ENCODE assay signal across 8 cellular contexts in genomic region chr3:30319713-30320112, GRCh38.
DNase-seq lines count a peak whose midpoint lies in the region; ATAC-seq and TF ChIP-seq lines count a peak whose summit lies in the region.

No MANE protein-coding gene starts in this region.

- H3K4me1 ChIP-seq in CD8-positive, alpha-beta memory T cell (ENCODE audit: insufficient read depth, low read length): peaks cover 8% of the 10 kb centered on the region
- H3K4me1 ChIP-seq in endodermal cell (ENCODE audit: control insufficient read depth, insufficient read depth, low read length): peaks cover 11% of the 10 kb centered on the region

- no peak overlapping the region for H3K27ac ChIP-seq in CD8-positive, alpha-beta memory T cell (ENCODE audit: low read depth, low read length)
- H3K27ac ChIP-seq in endodermal cell (ENCODE audit: low read depth, low read length): no peak overlapping the region

- H3K9me3 Mint-ChIP-seq in CD8-positive, alpha-beta memory T cell: peaks cover 0 to 4% (median 0%) of the 10 kb centered on the region in 5 donors
- H3K9me3 Mint-ChIP-seq in WTC11 (peaks cover 24% of the 10 kb centered on the region), endodermal cell (peaks cover 11% of the 10 kb centered on the region), natural killer cell (no peaks in the 10 kb centered on the region)

- H3K4me3 Mint-ChIP-seq in CD8-positive, alpha-beta memory T cell: no peak overlapping the region
- H3K4me3 Mint-ChIP-seq in WTC11 (no peak overlapping the region), endodermal cell (no peak overlapping the region), natural killer cell (no peak overlapping the region)

- H3K4me3 ChIP-seq in CD8-positive, alpha-beta memory T cell (ENCODE audit: low read length): no peak overlapping the region
- H3K4me3 ChIP-seq in endodermal cell (ENCODE audit: low read length): no peak overlapping the region

- H3K36me3 ChIP-seq in CD8-positive, alpha-beta memory T cell (ENCODE audit: insufficient read depth, low read length): no peaks in the 10 kb centered on the region
- H3K36me3 ChIP-seq in endodermal cell (ENCODE audit: control insufficient read depth, insufficient read depth, low read length): no peaks in the 10 kb centered on the region

- TF ChIP-seq CTCF in WTC11 (IDR thresholded peaks at IDR 0.05) (no peak; the same call in 1 of the 2 replicates), endodermal cell (conservative IDR thresholded peaks at IDR 0.05) (peak; percentile 72), natural killer cell (IDR thresholded peaks at IDR 0.05) (peak; percentile 61)

- H3K36me3 Mint-ChIP-seq in CD8-positive, alpha-beta memory T cell: peaks cover 0 to 15% (median 0%) of the 10 kb centered on the region in 3 donors
- H3K36me3 Mint-ChIP-seq in WTC11 (peaks cover 8% of the 10 kb centered on the region), endodermal cell (ENCODE audit: low read depth) (no peaks in the 10 kb centered on the region), natural killer cell (no peaks in the 10 kb centered on the region)

- H3K4me1 Mint-ChIP-seq in CD8-positive, alpha-beta memory T cell: peaks cover 4 to 13% (median 5%) of the 10 kb centered on the region in 3 donors
- H3K4me1 Mint-ChIP-seq in WTC11 (no peaks in the 10 kb centered on the region), endodermal cell (peaks cover 8% of the 10 kb centered on the region), natural killer cell (peaks cover 10 to 12% of the 10 kb centered on the region in 2 donors)

- H3K27me3 ChIP-seq in CD8-positive, alpha-beta memory T cell (ENCODE audit: insufficient read depth, low read length, poor library complexity, severe bottlenecking): no peaks in the 10 kb centered on the region
- H3K27me3 ChIP-seq in endodermal cell (ENCODE audit: control insufficient read depth, insufficient read depth, low read length, poor library complexity, severe bottlenecking): no peaks in the 10 kb centered on the region

- H3K27ac Mint-ChIP-seq in CD8-positive, alpha-beta memory T cell: no peak overlapping the region
- H3K27ac Mint-ChIP-seq in WTC11 (no peak overlapping the region), endodermal cell (no peak overlapping the region), natural killer cell (no peak overlapping the region)

- POLR2A ChIA-PET in CD8-positive, alpha-beta memory T cell (lab: Charles Lee): no interaction called here
- POLR2A ChIA-PET in WTC11 (lab: Charles Lee): no interaction called here

- CTCF ChIA-PET in CD8-positive, alpha-beta memory T cell (lab: Charles Lee): interaction anchor here (0.7 to 2.1 kb wide), 9 partner anchors 118 to 374 kb away, joined by 3 to 16 read pairs (median 4); partner anchors contain the start of gene TGFBR2
- CTCF ChIA-PET in WTC11 (lab: Charles Lee): interaction anchor here (0.6 to 1.5 kb wide), 7 partner anchors 11 to 432 kb away, joined by 3 to 12 read pairs (median 4); no protein-coding TSS in a partner anchor

- DNase-seq in CD8-positive, alpha-beta memory T cell: peak; percentile 1 to 54 (median 43)
- DNase-seq in LHCN-M2 (ENCODE audit: low read depth): peak; percentile 80
- peak; percentile 25 for DNase-seq in WTC11 (ENCODE audit: low spot score)
- peak; percentile 71 for DNase-seq in endodermal cell
- no peak for DNase-seq in natural killer cell
- DNase-seq in DMS153 (lab: John Stamatoyannopoulos, UW): no peak

- intact Hi-C loops in natural killer cell (cut with micrococcal nuclease): loop anchor here (1.0 kb wide), 1 partner anchor 374 kb away; no protein-coding TSS in a partner anchor

- H3K9ac ChIP-seq in endodermal cell (ENCODE audit: extremely low read depth, low read length, poor library complexity, severe bottlenecking): no peak overlapping the region

- no peaks in the 10 kb centered on the region for H3K27me3 Mint-ChIP-seq in CD8-positive, alpha-beta memory T cell
- no peaks in the 10 kb centered on the region for H3K27me3 Mint-ChIP-seq in WTC11 (ENCODE audit: low read depth)
- no peaks in the 10 kb centered on the region for H3K27me3 Mint-ChIP-seq in endodermal cell (ENCODE audit: insufficient read depth)
- no peaks in the 10 kb centered on the region for H3K27me3 Mint-ChIP-seq in natural killer cell (ENCODE audit: low read depth in 2 of 2)

- peak; percentile 68 for ATAC-seq in GM19438 (IDR thresholded peaks at IDR 0.05; ENCODE audit: low read depth, unreplicated experiment)
- peak; percentile 98 for ATAC-seq in WTC11
- peak; percentile 80 to 99 (median 94) for ATAC-seq in natural killer cell
- ATAC-seq in HG03095 (IDR thresholded peaks at IDR 0.05; ENCODE audit: unreplicated experiment): no peak

- H3K9me3 ChIP-seq in CD8-positive, alpha-beta memory T cell (ENCODE audit: low read length): no peaks in the 10 kb centered on the region
- H3K9me3 ChIP-seq in endodermal cell (ENCODE audit: control insufficient read depth, low read length): peaks cover 8% of the 10 kb centered on the region

TF ChIP-seq in WTC11, 78 proteins besides CTCF, POLR2A, EP300 and RAD21 (continues in another document):
- TF ChIP-seq MLX (CRISPR knock-in tag; IDR thresholded peaks at IDR 0.05) (no peak), USF1 (CRISPR knock-in tag; IDR thresholded peaks at IDR 0.05) (no peak), ZNF512 (CRISPR knock-in tag; IDR thresholded peaks at IDR 0.05; ENCODE audit: borderline replicate concordance) (no peak), E2F1 (CRISPR knock-in tag; IDR thresholded peaks at IDR 0.05) (no peak), ZNF425 (CRISPR knock-in tag; conservative IDR thresholded peaks at IDR 0.05) (no peak), ZNF317 (CRISPR knock-in tag; IDR thresholded peaks at IDR 0.05; ENCODE audit: borderline replicate concordance, low read depth) (no peak), NR3C1 (CRISPR knock-in tag; conservative IDR thresholded peaks at IDR 0.05; ENCODE audit: low read depth) (no peak), TCF7 (CRISPR knock-in tag; IDR thresholded peaks at IDR 0.05; ENCODE audit: low read depth) (no peak), MXD4 (CRISPR knock-in tag; IDR thresholded peaks at IDR 0.05; ENCODE audit: borderline replicate concordance) (no peak), FOXJ3 (CRISPR knock-in tag; IDR thresholded peaks at IDR 0.05; ENCODE audit: borderline replicate concordance) (no peak), JAZF1 (CRISPR knock-in tag; IDR thresholded peaks at IDR 0.05) (no peak), TEAD1 (CRISPR knock-in tag; IDR thresholded peaks at IDR 0.05) (no peak)

Comparison
In these comparisons a context has a peak if more than half of its experiments do, and no peak if none do; other contexts are left out.
1. DNase-seq: peak in CD8-positive, alpha-beta memory T cell (5 of 5), LHCN-M2 (single experiment), WTC11 (single experiment) and endodermal cell (single experiment); none in natural killer cell (single experiment) and DMS153 (single experiment).